ENCODE assay signal across 21 cellular contexts in genomic region chr3:13120246-13120927, GRCh38.
"Had no signal": no experiment of that assay in that cellular context is flagged by ENCODE, and none has a peak within 500 bp of the region (broad histone marks: within the 10 kb centered on the region; RNA-seq: fewer than 3 reads in every experiment).

No MANE protein-coding gene starts in this region.

- H3K36me3 Mint-ChIP-seq: activated naive CD4-positive, alpha-beta T cell treated with anti-CD3 and anti-CD28 coated beads, Interleukin-2, amount 50 U/mL, for 24 hours had no signal

- DNase-seq: activated CD4-positive, alpha-beta T cell treated with anti-CD3 and anti-CD28 coated beads for 1 hour; activated CD4-positive, alpha-beta T cell treated with anti-CD3 and anti-CD28 coated beads, Interleukin-2, amount 50 U/mL, for 1 hour; activated CD8-positive, alpha-beta memory T cell treated with anti-CD3 and anti-CD28 coated beads for 24 hours; activated CD8-positive, alpha-beta memory T cell treated with anti-CD3 and anti-CD28 coated beads, Interleukin-2, amount 50 U/mL, for 4 hours; activated gamma-delta T cell; activated T-cell treated with anti-CD3 and anti-CD28 coated beads, Interleukin-2, amount 50 U/mL, for 4 hours; anterior cingulate cortex; effector CD4-positive, alpha-beta T cell; foreskin fibroblast; midbrain; occipital lobe; stimulated activated CD4-positive, alpha-beta T cell treated with anti-CD3 and anti-CD28 coated beads, Interleukin-12 subunit alpha, Interleukin-12 subunit beta, amount 100 ng/mL, for 4 hours; stomach had no signal

- H3K4me1 ChIP-seq: body of pancreas, left lung, stomach, suprapubic skin, tibial nerve had no signal

- H3K4me3 ChIP-seq: body of pancreas, cardiac muscle cell, left lung, stomach, suprapubic skin, tibial nerve had no signal

- H3K27me3 Mint-ChIP-seq: activated naive CD4-positive, alpha-beta T cell treated with anti-CD3 and anti-CD28 coated beads, Interleukin-2, amount 50 U/mL, for 24 hours had no signal

- H3K27ac ChIP-seq: body of pancreas, cardiac muscle cell, left lung, stomach, suprapubic skin, tibial nerve had no signal

- H3K4me3 Mint-ChIP-seq: activated naive CD4-positive, alpha-beta T cell treated with anti-CD3 and anti-CD28 coated beads, Interleukin-2, amount 50 U/mL, for 24 hours; activated T-cell treated with anti-CD3 and anti-CD28 coated beads, Interleukin-2, amount 50 U/mL, for 4 hours; dendritic cell treated with granulocyte-macrophage colony-stimulating factor and Interleukin-4, amounts not matched to agents 40 ng/mL and 50 ng/mL, for 4 days; nephron had no signal

- H3K4me1 Mint-ChIP-seq: activated naive CD4-positive, alpha-beta T cell treated with anti-CD3 and anti-CD28 coated beads, Interleukin-2, amount 50 U/mL, for 24 hours; nephron had no signal

- H3K9me3 ChIP-seq: body of pancreas, left lung, stomach, suprapubic skin, tibial nerve had no signal

- H3K27ac Mint-ChIP-seq: activated naive CD4-positive, alpha-beta T cell treated with anti-CD3 and anti-CD28 coated beads, Interleukin-2, amount 50 U/mL, for 24 hours; dendritic cell treated with granulocyte-macrophage colony-stimulating factor and Interleukin-4, amounts not matched to agents 40 ng/mL and 50 ng/mL, for 4 days; nephron had no signal

- H3K9me3 Mint-ChIP-seq: activated naive CD4-positive, alpha-beta T cell treated with anti-CD3 and anti-CD28 coated beads, Interleukin-2, amount 50 U/mL, for 24 hours; activated T-cell treated with anti-CD3 and anti-CD28 coated beads, Interleukin-2, amount 50 U/mL, for 4 hours; dendritic cell treated with granulocyte-macrophage colony-stimulating factor and Interleukin-4, amounts not matched to agents 40 ng/mL and 50 ng/mL, for 4 days; nephron had no signal

- H3K27me3 ChIP-seq: body of pancreas, cardiac muscle cell, tibial nerve had no signal

- ATAC-seq: activated T-cell treated with anti-CD3 and anti-CD28 coated beads, Interleukin-2, amount 50 U/mL, for 4 hours; body of pancreas; left lung had no signal

- H3K36me3 ChIP-seq: cardiac muscle cell, left lung, stomach, suprapubic skin, tibial nerve had no signal
